In genomic region chr16:12067714-12068401, GRCh38 we compare ENCODE assay signal across 7 cellular contexts.
DNase-seq lines count a peak whose midpoint lies in the region; ATAC-seq and TF ChIP-seq lines count a peak whose summit lies in the region.

No MANE protein-coding gene starts in this region.

- H3K4me3 ChIP-seq in NB4 (ENCODE audit: low read depth, low read length) (no peak overlapping the region), astrocyte of the cerebellum (ENCODE audit: low read depth, low read length) (no peak overlapping the region)

- DNase-seq in NB4 (ENCODE audit: low read depth) (peak; percentile 82), SK-N-DZ (ENCODE audit: low spot score) (peak; percentile 71), astrocyte of the cerebellum (ENCODE audit: low read depth) (peak; percentile 82), hepatic stellate cell (ENCODE audit: low spot score) (peak; percentile 83), sciatic nerve (ENCODE audit: low spot score) (peak; percentile 64)

- TF ChIP-seq POLR2A in NB4 (IDR thresholded peaks at IDR 0.05; ENCODE audit: extremely low read depth, insufficient read length): no peak

- ATAC-seq in sciatic nerve (peak; percentile 76), HG02981 (IDR thresholded peaks at IDR 0.05; ENCODE audit: unreplicated experiment) (no peak)

- in situ Hi-C loops in astrocyte of the cerebellum (cut with HindIII; ENCODE audit: low sequenced_read_pairs): no loop called here

- TF ChIP-seq CTCF in GM12801 (IDR thresholded peaks at IDR 0.05; ENCODE audit: extremely low read depth, insufficient read length) (peak; percentile 72), NB4 (IDR thresholded peaks at IDR 0.05; ENCODE audit: low read depth, low read length) (peak; percentile 89), astrocyte of the cerebellum (IDR thresholded peaks at IDR 0.05; ENCODE audit: low read depth, low read length, missing control alignments) (peak; percentile 92)

- intact Hi-C loops in sciatic nerve (cut with DNase I): loop anchor here (10.0 kb wide), 1 partner anchor 93 kb away; the partner anchor contains the start of gene SNX29
